8 cellular contexts compared by ENCODE assay signal in the genomic region with DNA sequence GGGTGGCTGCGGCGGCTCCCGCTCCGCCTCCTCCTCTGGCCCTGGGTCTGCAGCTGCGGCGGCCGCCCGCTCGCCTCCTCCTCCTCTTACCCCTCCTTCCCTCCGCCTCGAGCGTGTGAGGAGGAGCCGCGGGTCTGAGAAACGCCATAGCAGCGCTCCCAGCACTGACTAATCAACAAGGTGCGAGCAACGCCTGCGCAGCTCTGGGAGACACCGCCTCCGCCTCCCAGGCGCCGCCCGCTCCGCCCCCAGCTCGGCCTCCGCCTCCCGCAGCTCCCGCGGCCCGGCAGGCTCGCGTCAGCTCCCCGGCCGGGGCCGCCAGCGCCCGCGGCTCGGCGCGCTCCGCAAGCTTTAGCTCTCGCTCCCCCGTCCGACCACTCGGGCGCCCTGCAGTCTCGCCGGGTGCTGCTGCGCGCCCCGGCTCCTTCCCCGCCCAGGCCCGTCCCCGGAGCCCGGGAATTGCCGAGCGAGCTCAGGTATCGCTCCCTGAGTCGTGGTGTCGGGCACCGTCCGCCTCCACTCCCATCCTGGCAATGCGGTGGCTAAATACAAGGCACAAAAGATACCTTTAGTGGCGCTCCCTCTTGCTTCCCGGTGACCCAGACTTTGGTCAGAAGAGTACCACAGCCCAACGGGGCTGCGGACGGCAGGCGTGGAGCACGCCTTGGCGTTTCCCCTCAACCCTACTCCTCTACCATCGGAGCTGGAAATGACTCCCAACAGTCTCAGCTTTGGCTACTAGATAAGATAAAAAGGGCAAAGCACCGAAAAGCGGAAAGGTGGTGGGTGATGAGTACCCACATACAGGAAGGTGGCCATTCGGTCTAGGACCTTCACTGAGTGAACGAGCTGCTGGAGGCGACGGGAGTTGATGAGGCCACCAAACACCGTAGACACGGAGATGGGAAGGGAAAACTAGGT. TPM values are rescaled to one million over a fixed set of nuclear protein-coding genes. Genes with fewer than 3 reads are reported as not detected.
DNase-seq lines count a peak whose midpoint lies in the region; ATAC-seq, FAIRE-seq and TF ChIP-seq lines count a peak whose summit lies in the region.

A gene (minus strand): TSS at position 170 of the 921 bp plus-strand sequence. CDS start 454 bp downstream, outside the sequence.

- H3K27me3 Mint-ChIP-seq in T-helper 1 cell treated with Interleukin-12 subunit alpha and Interleukin-12 subunit beta and Interleukin-4 antibody, amounts not matched to agents 30 μg/mL and 1 μg/mL, for 36 hours (ENCODE audit: low read depth) = peaks cover 74% of the 10 kb centered on the region

- no peak for FAIRE-seq in urothelium cell line (lab: Jason Lieb, UNC)

- peak; percentile 96 for ATAC-seq in HG02870 (IDR thresholded peaks at IDR 0.05; ENCODE audit: unreplicated experiment)

- H3K27ac Mint-ChIP-seq in T-helper 1 cell treated with Interleukin-12 subunit alpha and Interleukin-12 subunit beta and Interleukin-4 antibody, amounts not matched to agents 30 μg/mL and 1 μg/mL, for 36 hours = no peak within 1 kb of the TSS

- H3K9me3 Mint-ChIP-seq in T-helper 1 cell treated with Interleukin-12 subunit alpha and Interleukin-12 subunit beta and Interleukin-4 antibody, amounts not matched to agents 30 μg/mL and 1 μg/mL, for 36 hours = no peaks in the 10 kb centered on the region

- H3K36me3 ChIP-seq in right atrium auricular region = no peaks in the 10 kb centered on the region

- H3K4me3 Mint-ChIP-seq in T-helper 1 cell treated with Interleukin-12 subunit alpha and Interleukin-12 subunit beta and Interleukin-4 antibody, amounts not matched to agents 30 μg/mL and 1 μg/mL, for 36 hours = peak within 1 kb of the TSS; percentile 77

- H3K4me1 Mint-ChIP-seq in T-helper 1 cell treated with Interleukin-12 subunit alpha and Interleukin-12 subunit beta and Interleukin-4 antibody, amounts not matched to agents 30 μg/mL and 1 μg/mL, for 36 hours (ENCODE audit: low read depth) = peaks cover 15% of the 10 kb centered on the region

- DNase-seq in GM13977 (ENCODE audit: low spot score) (peak; percentile 96), NCI-H146 (lab: John Stamatoyannopoulos, UW) (peak; percentile 99), right atrium auricular region (ENCODE audit: low spot score) (peak; percentile 94), pulmonary artery endothelial cell (ENCODE audit: low read depth, low spot score) (peak; percentile 84), urothelium cell line (ENCODE audit: low spot score) (peak; percentile 92)

- TF ChIP-seq CTCF in GM13977 (IDR thresholded peaks at IDR 0.05; ENCODE audit: extremely low read depth, insufficient read depth, missing control alignments) (peak; percentile 61), right atrium auricular region (IDR thresholded peaks at IDR 0.05) (peak; percentile 86)

- H3K4me1 ChIP-seq in right atrium auricular region = peaks cover 0 to 27% of the 10 kb centered on the region in 2 donors

- in situ Hi-C loops in GM13977 (cut with MboI; ENCODE audit: low pct_unique_long_range_greater_than_20kb, low sequenced_read_pairs, unreplicated experiment) = no loop called here

- no peaks in the 10 kb centered on the region for H3K36me3 Mint-ChIP-seq in T-helper 1 cell treated with Interleukin-12 subunit alpha and Interleukin-12 subunit beta and Interleukin-4 antibody, amounts not matched to agents 30 μg/mL and 1 μg/mL, for 36 hours (ENCODE audit: low read depth)

- H3K27me3 ChIP-seq in right atrium auricular region = no peaks in the 10 kb centered on the region

- H3K9me3 ChIP-seq in right atrium auricular region = no peaks in the 10 kb centered on the region

- H3K4me3 ChIP-seq in right atrium auricular region = peak within 1 kb of the TSS; percentile 80 to 88

- H3K27ac ChIP-seq in angular gyrus (ENCODE audit: low read depth, low read length) = peak within 1 kb of the TSS; percentile 84
- peak within 1 kb of the TSS; percentile 83 to 87 for H3K27ac ChIP-seq in right atrium auricular region

RNA-seq across cellular contexts. Expression of the gene that starts here (rescaled TPM):
- total RNA-seq in right atrium auricular region (10 to 100 TPM; 13.6 to 19.3 TPM), pulmonary artery endothelial cell (0.40 and 0.81 TPM in 2 replicates)

Comparison
In these comparisons a context has a peak if more than half of its experiments do, and no peak if none do; other contexts are left out.
1. Peak in every context shown above with its lines: DNase-seq, ATAC-seq, H3K4me3 ChIP-seq and H3K27ac ChIP-seq.
2. Peak in DNase-seq in pulmonary artery endothelial cell; RNA of the gene not detected or under 1 TPM.